Comparison of ENCODE assay signal across 1 cellular context in genomic region chr18:13672657-13673056, GRCh38.
TF ChIP-seq lines count a peak whose summit lies in the region.

No MANE protein-coding gene starts in this region.

TF ChIP-seq in WTC11, 78 proteins besides CTCF, POLR2A, EP300 and RAD21 (continued from another document):
- TF ChIP-seq USF1 (CRISPR knock-in tag; IDR thresholded peaks at IDR 0.05) (no peak), ZNF423 (CRISPR knock-in tag; IDR thresholded peaks at IDR 0.05) (no peak), SMAD3 (CRISPR knock-in tag; IDR thresholded peaks at IDR 0.05; ENCODE audit: borderline replicate concordance) (no peak), ZNF396 (CRISPR knock-in tag; IDR thresholded peaks at IDR 0.05; ENCODE audit: borderline replicate concordance) (no peak), E2F5 (CRISPR knock-in tag; IDR thresholded peaks at IDR 0.05) (no peak), CREB1 (CRISPR knock-in tag; IDR thresholded peaks at IDR 0.05) (no peak), ZNF416 (CRISPR knock-in tag; IDR thresholded peaks at IDR 0.05) (no peak), ZNF671 (CRISPR knock-in tag; IDR thresholded peaks at IDR 0.05) (no peak)
TF ChIP-seq in WTC11: peak in this region for 0.
